In genomic region chr6:161264181-161264580, GRCh38 we compare ENCODE assay signal across 21 cellular contexts. TPM values are rescaled to one million over a fixed set of nuclear protein-coding genes. Genes with fewer than 3 reads are reported as not detected.
DNase-seq lines count a peak whose midpoint lies in the region; ATAC-seq and TF ChIP-seq lines count a peak whose summit lies in the region.
"Had no signal": no experiment of that assay in that cellular context is flagged by ENCODE, and none has a peak within 500 bp of the region (broad histone marks: within the 10 kb centered on the region; RNA-seq: fewer than 3 reads in every experiment).

No MANE protein-coding gene starts in this region.

- no peak for TF ChIP-seq POLR2A in gastroesophageal sphincter (IDR thresholded peaks at IDR 0.05)
- TF ChIP-seq POLR2A in sigmoid colon (IDR thresholded peaks at IDR 0.05), result no peak

- WGBS in gastroesophageal sphincter (ENCODE audit: low coverage in 1 of 2), 2 donors, result 100% methylated on average over 1 to 3 of the region's 8 CpGs
- WGBS in sigmoid colon, 2 donors, result 85 to 94% methylated on average over 8 of the region's 8 CpGs

- ATAC-seq in stimulated activated naive CD8-positive, alpha-beta T cell treated with anti-CD3 and anti-CD28 coated beads, Interleukin-15, amount 100 ng/mL, for 72 hours, result peak; percentile 27
- no peak for ATAC-seq in stimulated activated naive CD8-positive, alpha-beta T cell treated with anti-CD3 and anti-CD28 coated beads, Interleukin-15, Interleukin-2, amounts not matched to agents 100 U/mL and 50 U/mL, for 24 hours
- ATAC-seq in gastroesophageal sphincter (peak; percentile 17), SK-N-SH treated with all-trans-retinoic acid at 6 μM for 48 hours (no peak)
- ATAC-seq: A549, HCT116 had no signal

- peaks cover 6% of the 10 kb centered on the region for H3K4me1 Mint-ChIP-seq in stimulated activated naive CD8-positive, alpha-beta T cell treated with anti-CD3 and anti-CD28 coated beads, Interleukin-15, amount 100 ng/mL, for 72 hours
- H3K4me1 Mint-ChIP-seq in nephron progenitor cell, result peaks cover 36% of the 10 kb centered on the region
- H3K4me1 Mint-ChIP-seq: B cell; CD8-positive, alpha-beta memory T cell had no signal

- H3K36me3 Mint-ChIP-seq in nephron progenitor cell (ENCODE audit: low read depth), result peaks cover 82% of the 10 kb centered on the region

- CTCF ChIA-PET in A673 (lab: Charles Lee), result no interaction called here

- H3K9me3 ChIP-seq in gastroesophageal sphincter (no peaks in the 10 kb centered on the region), sigmoid colon (no peaks in the 10 kb centered on the region), A673 (ENCODE audit: low read depth, low read length, poor library complexity, severe bottlenecking) (no peaks in the 10 kb centered on the region)
- H3K9me3 ChIP-seq: A549; BLaER1 treated with 17β-estradiol and CSF1 and Interleukin-3, amounts not matched to agents 10 nM and 100 nM had no signal

- TF ChIP-seq CTCF in gastroesophageal sphincter (IDR thresholded peaks at IDR 0.05) (no peak), nephron progenitor cell (IDR thresholded peaks at IDR 0.05) (no peak), sigmoid colon (IDR thresholded peaks at IDR 0.05) (no peak), A673 (conservative IDR thresholded peaks at IDR 0.05; ENCODE audit: low read depth, low read length) (no peak)

- peaks cover 0 to 11% (median 0%) of the 10 kb centered on the region in 3 donors for H3K4me1 ChIP-seq in gastroesophageal sphincter
- H3K4me1 ChIP-seq in sigmoid colon, result peaks cover 0 to 6% (median under 1%) of the 10 kb centered on the region in 4 donors
- no peaks in the 10 kb centered on the region for H3K4me1 ChIP-seq in A673 (ENCODE audit: insufficient read depth, low read length, poor library complexity, severe bottlenecking)
- H3K4me1 ChIP-seq: A549 had no signal

- H3K27ac ChIP-seq in gastroesophageal sphincter, result no peak overlapping the region
- no peak overlapping the region for H3K27ac ChIP-seq in sigmoid colon
- no peak overlapping the region for H3K27ac ChIP-seq in A673 (ENCODE audit: low read depth, low read length, poor library complexity, severe bottlenecking)
- H3K27ac ChIP-seq: 22Rv1; A549; BLaER1 treated with 17β-estradiol and CSF1 and Interleukin-3, amounts not matched to agents 10 nM and 100 nM had no signal

- intact Hi-C loops in sigmoid colon (cut with DNase I) (no loop called here), A673 (cut with micrococcal nuclease; ENCODE audit: unreplicated experiment) (no loop called here)

- H3K27me3 Mint-ChIP-seq in stimulated activated naive CD8-positive, alpha-beta T cell treated with anti-CD3 and anti-CD28 coated beads, Interleukin-15, amount 100 ng/mL, for 72 hours, result no peaks in the 10 kb centered on the region
- peaks cover 3% of the 10 kb centered on the region for H3K27me3 Mint-ChIP-seq in nephron progenitor cell (ENCODE audit: low read depth, poor library complexity)
- H3K27me3 Mint-ChIP-seq: B cell; CD4-positive, CD25-positive, alpha-beta regulatory T cell had no signal

- no peak for DNase-seq in stimulated activated naive CD8-positive, alpha-beta T cell treated with anti-CD3 and anti-CD28 coated beads, Interleukin-15, amount 100 ng/mL, for 72 hours
- DNase-seq in stimulated activated naive CD8-positive, alpha-beta T cell treated with anti-CD3 and anti-CD28 coated beads, Interleukin-15, Interleukin-2, amounts not matched to agents 100 U/mL and 50 U/mL, for 24 hours, result no peak
- DNase-seq in nephron progenitor cell, result no peak
- DNase-seq in sigmoid colon, result peak; percentile 36
- no peak for DNase-seq in A673 (ENCODE audit: low spot score)
- DNase-seq in activated effector memory CD4-positive, alpha-beta T cell treated with Interleukin-2 at 50 U/mL for 16 hours, result no peak
- DNase-seq: CD4-positive, CD25-positive, alpha-beta regulatory T cell; CD8-positive, alpha-beta memory T cell; COR-L47; DMS 273 treated with DMSO at 0.1 percent for 48 hours; DMS53; DND-41; EL; HFFc6 had no signal

- no peak overlapping the region for H3K4me3 Mint-ChIP-seq in stimulated activated naive CD8-positive, alpha-beta T cell treated with anti-CD3 and anti-CD28 coated beads, Interleukin-15, amount 100 ng/mL, for 72 hours
- H3K4me3 Mint-ChIP-seq in nephron progenitor cell, result no peak overlapping the region
- H3K4me3 Mint-ChIP-seq: B cell; CD4-positive, CD25-positive, alpha-beta regulatory T cell; CD8-positive, alpha-beta memory T cell; HFFc6 had no signal

- H3K27ac Mint-ChIP-seq in stimulated activated naive CD8-positive, alpha-beta T cell treated with anti-CD3 and anti-CD28 coated beads, Interleukin-15, amount 100 ng/mL, for 72 hours, result no peak overlapping the region
- peak overlapping the region; percentile 70 for H3K27ac Mint-ChIP-seq in nephron progenitor cell
- H3K27ac Mint-ChIP-seq: B cell, HFFc6 had no signal

- TF ChIP-seq EP300 in gastroesophageal sphincter (IDR thresholded peaks at IDR 0.05) (no peak), sigmoid colon (IDR thresholded peaks at IDR 0.05) (no peak)

- no peaks in the 10 kb centered on the region for H3K9me3 Mint-ChIP-seq in stimulated activated naive CD8-positive, alpha-beta T cell treated with anti-CD3 and anti-CD28 coated beads, Interleukin-15, amount 100 ng/mL, for 72 hours
- peaks cover 4% of the 10 kb centered on the region for H3K9me3 Mint-ChIP-seq in nephron progenitor cell
- H3K9me3 Mint-ChIP-seq: CD4-positive, CD25-positive, alpha-beta regulatory T cell; CD8-positive, alpha-beta memory T cell; HFFc6 had no signal

- BruUV-seq in A673 (replicated peaks; lab: Mats Ljungman, UMichigan), result no TSS peak

- no peak overlapping the region for H3K4me3 ChIP-seq in gastroesophageal sphincter
- no peak overlapping the region for H3K4me3 ChIP-seq in sigmoid colon
- H3K4me3 ChIP-seq in A673 (ENCODE audit: low read depth, low read length, poor library complexity, severe bottlenecking), result no peak overlapping the region
- H3K4me3 ChIP-seq: A549; BLaER1 treated with 17β-estradiol and CSF1 and Interleukin-3, amounts not matched to agents 10 nM and 100 nM had no signal

- POLR2A ChIA-PET in A673 (lab: Charles Lee; ENCODE audit: low non-redundant PET), result no interaction called here

- peaks cover 0 to 29% of the 10 kb centered on the region in 2 donors for H3K36me3 ChIP-seq in gastroesophageal sphincter
- H3K36me3 ChIP-seq in sigmoid colon, result no peaks in the 10 kb centered on the region
- H3K36me3 ChIP-seq in A673 (ENCODE audit: insufficient read depth, low read length, poor library complexity, severe bottlenecking), result no peaks in the 10 kb centered on the region

- H3K27me3 ChIP-seq in gastroesophageal sphincter (no peaks in the 10 kb centered on the region), sigmoid colon (no peaks in the 10 kb centered on the region), A673 (replicated peaks; ENCODE audit: insufficient read depth, low read depth, low read length, poor library complexity) (no peaks in the 10 kb centered on the region)
- H3K27me3 ChIP-seq: BLaER1 treated with 17β-estradiol and CSF1 and Interleukin-3, amounts not matched to agents 10 nM and 100 nM had no signal

TF ChIP-seq in SK-N-SH treated with all-trans-retinoic acid at 6 μM for 48 hours, 23 proteins besides CTCF, POLR2A, EP300 and RAD21:
- TF ChIP-seq TCF4 (CRISPR knock-in tag; IDR thresholded peaks at IDR 0.05; ENCODE audit: borderline replicate concordance) (no peak), ESRRG (CRISPR knock-in tag; IDR thresholded peaks at IDR 0.05) (no peak), CSDC2 (CRISPR knock-in tag; IDR thresholded peaks at IDR 0.05) (no peak), ZNF565 (CRISPR knock-in tag; conservative IDR thresholded peaks at IDR 0.05; ENCODE audit: low read depth) (no peak), ZNF8 (CRISPR knock-in tag; IDR thresholded peaks at IDR 0.05) (no peak), BACH2 (CRISPR knock-in tag; IDR thresholded peaks at IDR 0.05; ENCODE audit: borderline replicate concordance) (no peak)

RNA-seq across cellular contexts. Expression of gene AGPAT4, which starts 9.7 kb away (rescaled TPM):
- total RNA-seq in gastroesophageal sphincter, result 10 to 100 TPM in 2 of 4 donors, 1 to 10 TPM in 2; 7.2 to 10.8 (median 9.1) TPM
- total RNA-seq in sigmoid colon, result 10 to 100 TPM in 1 of 4 donors, 1 to 10 TPM in 3; 6.9 to 16.6 (median 7.5) TPM
- 1 to 10 TPM in 1 of 3 donors, under 1 TPM in 2; under 0.01 to 2.0 (median 0.23) TPM for polyA plus RNA-seq in sigmoid colon
- 10.1 and 12.4 TPM in 2 replicates for total RNA-seq in A673 (2021)

Comparison
In these comparisons a context has a peak if more than half of its experiments do, and no peak if none do; other contexts are left out.
1. ATAC-seq: peak in stimulated activated naive CD8-positive, alpha-beta T cell treated with anti-CD3 and anti-CD28 coated beads, Interleukin-15, amount 100 ng/mL, for 72 hours (single experiment) and gastroesophageal sphincter (single experiment); none in stimulated activated naive CD8-positive, alpha-beta T cell treated with anti-CD3 and anti-CD28 coated beads, Interleukin-15, Interleukin-2, amounts not matched to agents 100 U/mL and 50 U/mL, for 24 hours (single experiment) and SK-N-SH treated with all-trans-retinoic acid at 6 μM for 48 hours (single experiment).